ENCODE assay signal across 8 cellular contexts in the genomic region with DNA sequence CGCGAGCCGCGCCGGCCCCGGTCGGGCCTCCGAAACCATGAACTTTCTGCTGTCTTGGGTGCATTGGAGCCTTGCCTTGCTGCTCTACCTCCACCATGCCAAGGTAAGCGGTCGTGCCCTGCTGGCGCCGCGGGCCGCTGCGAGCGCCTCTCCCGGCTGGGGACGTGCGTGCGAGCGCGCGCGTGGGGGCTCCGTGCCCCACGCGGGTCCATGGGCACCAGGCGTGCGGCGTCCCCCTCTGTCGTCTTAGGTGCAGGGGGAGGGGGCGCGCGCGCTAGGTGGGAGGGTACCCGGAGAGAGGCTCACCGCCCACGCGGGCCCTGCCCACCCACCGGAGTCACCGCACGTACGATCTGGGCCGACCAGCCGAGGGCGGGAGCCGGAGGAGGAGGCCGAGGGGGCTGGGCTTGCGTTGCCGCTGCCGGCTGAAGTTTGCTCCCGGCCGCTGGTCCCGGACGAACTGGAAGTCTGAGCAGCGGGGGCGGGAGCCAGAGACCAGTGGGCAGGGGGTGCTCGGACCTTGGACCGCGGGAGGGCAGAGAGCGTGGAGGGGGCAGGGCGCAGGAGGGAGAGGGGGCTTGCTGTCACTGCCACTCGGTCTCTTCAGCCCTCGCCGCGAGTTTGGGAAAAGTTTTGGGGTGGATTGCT.
DNase-seq lines count a peak whose midpoint lies in the region; ATAC-seq and TF ChIP-seq lines count a peak whose summit lies in the region.

No MANE protein-coding gene starts in this region.

- in situ Hi-C loops in T47D (cut with HindIII; ENCODE audit: low pct_unique_long_range_greater_than_20kb, low sequenced_read_pairs), result no loop called here

- 0 out of 2 replicates have a peak, but pooled peaks have one; percentile 33 for TF ChIP-seq EP300 in Ishikawa (IDR thresholded peaks at IDR 0.05; ENCODE audit: borderline replicate concordance)

- peak; percentile 81 for DNase-seq in GM10266 (ENCODE audit: extremely low spot score)
- peak; percentile 71 to 79 for DNase-seq in T47D (ENCODE audit: low read depth in 1 of 2, low spot score in 1 of 2)
- peak; percentile 26 for DNase-seq in inferior parietal cortex (ENCODE audit: extremely low spot score)
- DNase-seq in stimulated activated CD4-positive, alpha-beta T cell treated with anti-CD3 and anti-CD28 coated beads, Interleukin-12 subunit alpha, Interleukin-12 subunit beta, amount 100 ng/mL, for 24 hours (ENCODE audit: low read depth in 2 of 2), result peak; percentile 26 to 66
- no peak for DNase-seq in GOT3 (lab: John Stamatoyannopoulos, UW)

- no peak for TF ChIP-seq CTCF in GM10266 (IDR thresholded peaks at IDR 0.05; ENCODE audit: control insufficient read depth, insufficient read depth, low read depth, missing control alignments)
- peak; percentile 28; the same call in 1 of the 2 replicates for TF ChIP-seq CTCF in VCaP (conservative IDR thresholded peaks at IDR 0.05)

- no peak for TF ChIP-seq RAD21 in Ishikawa (IDR thresholded peaks at IDR 0.05; ENCODE audit: low read depth)

- no peak for ATAC-seq in HG03439 (IDR thresholded peaks at IDR 0.05; ENCODE audit: unreplicated experiment)

- peak overlapping the region; percentile 96 for H3K27ac ChIP-seq in VCaP

TF ChIP-seq in Ishikawa, 13 proteins besides CTCF, POLR2A, EP300 and RAD21:
- TF ChIP-seq TAF1 (IDR thresholded peaks at IDR 0.05; ENCODE audit: low read depth) (peak; percentile 53; the same call in 1 of the 2 replicates), ZBTB7A (IDR thresholded peaks at IDR 0.05; ENCODE audit: low read depth) (peak; percentile 77), NFIC (IDR thresholded peaks at IDR 0.05) (peak; percentile 22; the same call in 1 of the 2 replicates), YY1 (IDR thresholded peaks at IDR 0.05; ENCODE audit: low read depth) (no peak), EGR1 (IDR thresholded peaks at IDR 0.05) (peak; percentile 98), CEBPB (IDR thresholded peaks at IDR 0.05) (no peak), CREB1 (IDR thresholded peaks at IDR 0.05; ENCODE audit: low read depth) (no peak), TCF12 (IDR thresholded peaks at IDR 0.05; ENCODE audit: low read depth) (peak; percentile 26; the same call in 1 of the 2 replicates), TEAD4 (IDR thresholded peaks at IDR 0.05) (peak; percentile 13; the same call in 1 of the 2 replicates), FOXM1 (IDR thresholded peaks at IDR 0.05; ENCODE audit: borderline replicate concordance, low read depth) (no peak)
- TF ChIP-seq, protein P1, sequence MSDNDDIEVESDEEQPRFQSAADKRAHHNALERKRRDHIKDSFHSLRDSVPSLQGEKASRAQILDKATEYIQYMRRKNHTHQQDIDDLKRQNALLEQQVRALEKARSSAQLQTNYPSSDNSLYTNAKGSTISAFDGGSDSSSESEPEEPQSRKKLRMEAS (IDR thresholded peaks at IDR 0.05), result no peak; the same call in none of the 2 replicates
- TF ChIP-seq, protein P2, sequence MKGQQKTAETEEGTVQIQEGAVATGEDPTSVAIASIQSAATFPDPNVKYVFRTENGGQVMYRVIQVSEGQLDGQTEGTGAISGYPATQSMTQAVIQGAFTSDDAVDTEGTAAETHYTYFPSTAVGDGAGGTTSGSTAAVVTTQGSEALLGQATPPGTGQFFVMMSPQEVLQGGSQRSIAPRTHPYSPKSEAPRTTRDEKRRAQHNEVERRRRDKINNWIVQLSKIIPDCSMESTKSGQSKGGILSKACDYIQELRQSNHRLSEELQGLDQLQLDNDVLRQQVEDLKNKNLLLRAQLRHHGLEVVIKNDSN (IDR thresholded peaks at IDR 0.05), result no peak
- TF ChIP-seq, protein P3, sequence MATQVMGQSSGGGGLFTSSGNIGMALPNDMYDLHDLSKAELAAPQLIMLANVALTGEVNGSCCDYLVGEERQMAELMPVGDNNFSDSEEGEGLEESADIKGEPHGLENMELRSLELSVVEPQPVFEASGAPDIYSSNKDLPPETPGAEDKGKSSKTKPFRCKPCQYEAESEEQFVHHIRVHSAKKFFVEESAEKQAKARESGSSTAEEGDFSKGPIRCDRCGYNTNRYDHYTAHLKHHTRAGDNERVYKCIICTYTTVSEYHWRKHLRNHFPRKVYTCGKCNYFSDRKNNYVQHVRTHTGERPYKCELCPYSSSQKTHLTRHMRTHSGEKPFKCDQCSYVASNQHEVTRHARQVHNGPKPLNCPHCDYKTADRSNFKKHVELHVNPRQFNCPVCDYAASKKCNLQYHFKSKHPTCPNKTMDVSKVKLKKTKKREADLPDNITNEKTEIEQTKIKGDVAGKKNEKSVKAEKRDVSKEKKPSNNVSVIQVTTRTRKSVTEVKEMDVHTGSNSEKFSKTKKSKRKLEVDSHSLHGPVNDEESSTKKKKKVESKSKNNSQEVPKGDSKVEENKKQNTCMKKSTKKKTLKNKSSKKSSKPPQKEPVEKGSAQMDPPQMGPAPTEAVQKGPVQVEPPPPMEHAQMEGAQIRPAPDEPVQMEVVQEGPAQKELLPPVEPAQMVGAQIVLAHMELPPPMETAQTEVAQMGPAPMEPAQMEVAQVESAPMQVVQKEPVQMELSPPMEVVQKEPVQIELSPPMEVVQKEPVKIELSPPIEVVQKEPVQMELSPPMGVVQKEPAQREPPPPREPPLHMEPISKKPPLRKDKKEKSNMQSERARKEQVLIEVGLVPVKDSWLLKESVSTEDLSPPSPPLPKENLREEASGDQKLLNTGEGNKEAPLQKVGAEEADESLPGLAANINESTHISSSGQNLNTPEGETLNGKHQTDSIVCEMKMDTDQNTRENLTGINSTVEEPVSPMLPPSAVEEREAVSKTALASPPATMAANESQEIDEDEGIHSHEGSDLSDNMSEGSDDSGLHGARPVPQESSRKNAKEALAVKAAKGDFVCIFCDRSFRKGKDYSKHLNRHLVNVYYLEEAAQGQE (IDR thresholded peaks at IDR 0.05; ENCODE audit: low read depth), result 0 out of 2 replicates have a peak, but pooled peaks have one; percentile 8
